Comparison of ENCODE assay signal across 2 cellular contexts in the genomic region with DNA sequence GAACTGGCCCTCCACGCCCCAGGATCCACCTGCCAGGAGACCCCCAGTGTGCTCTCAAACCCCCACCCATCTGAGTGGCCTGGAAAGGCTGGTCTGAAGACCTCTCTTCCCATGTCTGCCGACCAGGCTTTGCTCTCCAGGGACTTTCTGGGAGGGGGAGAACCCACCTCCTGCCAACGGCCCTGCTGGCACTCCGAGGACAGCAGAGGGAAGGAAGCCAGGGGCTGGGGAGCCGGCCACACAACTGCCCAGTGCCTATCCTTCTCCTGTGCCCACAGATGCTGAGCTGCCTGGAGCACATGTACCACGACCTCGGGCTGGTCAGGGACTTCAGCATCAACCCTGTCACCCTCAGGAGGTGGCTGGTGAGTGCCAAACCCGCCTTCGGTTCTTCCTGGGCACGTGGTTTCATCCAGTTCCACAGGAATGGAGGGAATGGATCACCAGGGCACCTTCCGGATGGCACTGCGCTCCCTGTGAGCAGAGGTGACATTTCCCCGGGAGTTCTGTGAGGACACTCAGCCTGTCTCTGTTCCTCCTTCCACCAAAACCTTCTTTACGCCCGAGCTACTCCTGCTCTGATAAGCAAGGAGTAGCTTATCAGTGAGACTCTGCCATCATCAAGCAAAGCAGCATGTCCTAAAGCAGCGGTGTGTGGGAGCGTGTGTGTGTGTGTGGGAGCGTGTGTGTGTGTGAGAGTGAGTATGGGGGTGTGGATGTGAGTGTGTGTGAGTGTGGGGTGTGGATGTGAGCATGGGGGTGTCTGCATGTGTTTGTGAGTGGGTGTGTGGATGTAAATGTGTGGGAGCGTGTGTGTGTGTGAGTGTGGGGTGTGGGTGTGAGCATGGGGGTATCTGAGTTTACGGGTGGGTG.
TF ChIP-seq lines count a peak whose summit lies in the region.

No MANE protein-coding gene starts in this region.

TF ChIP-seq in HEK293, 187 proteins besides CTCF, POLR2A, EP300 and RAD21:
- TF ChIP-seq ZBTB20 (tag by site-specific recombination; IDR thresholded peaks at IDR 0.05) = no peak
- TF ChIP-seq KLF1 (tag by site-specific recombination; IDR thresholded peaks at IDR 0.05) = peak; percentile 41; the same call in 1 of the 2 replicates
- TF ChIP-seq ZFHX2 (tag by site-specific recombination; conservative IDR thresholded peaks at IDR 0.05) = peak; percentile 100; the same call in 1 of the 2 replicates
- 0 out of 2 replicates have a peak, but pooled peaks have one; percentile 39 for TF ChIP-seq ZNF544 (tag by site-specific recombination; IDR thresholded peaks at IDR 0.05)
- peak; percentile 77; the same call in 1 of the 2 replicates for TF ChIP-seq ZNF394 (tag by site-specific recombination; IDR thresholded peaks at IDR 0.05; ENCODE audit: borderline replicate concordance)
- no peak for TF ChIP-seq ZNF423 (tag by site-specific recombination; IDR thresholded peaks at IDR 0.05)
- TF ChIP-seq ZNF621 (tag by site-specific recombination; IDR thresholded peaks at IDR 0.05) = peak; percentile 66; the same call in 1 of the 2 replicates
- TF ChIP-seq, protein P1, sequence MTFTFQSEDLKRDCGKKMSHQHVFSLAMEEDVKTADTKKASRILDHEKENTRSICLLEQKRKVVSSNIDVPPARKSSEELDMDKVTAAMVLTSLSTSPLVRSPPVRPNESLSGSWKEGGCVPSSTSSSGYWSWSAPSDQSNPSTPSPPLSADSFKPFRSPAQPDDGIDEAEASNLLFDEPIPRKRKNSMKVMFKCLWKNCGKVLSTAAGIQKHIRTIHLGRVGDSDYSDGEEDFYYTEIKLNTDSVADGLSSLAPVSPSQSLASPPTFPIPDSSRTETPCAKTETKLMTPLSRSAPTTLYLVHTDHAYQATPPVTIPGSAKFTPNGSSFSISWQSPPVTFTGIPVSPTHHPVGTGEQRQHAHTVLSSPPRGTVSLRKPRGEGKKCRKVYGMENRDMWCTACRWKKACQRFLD (tag by site-specific recombination; IDR thresholded peaks at IDR 0.05) = 0 out of 2 replicates have a peak, but pooled peaks have one; percentile 7

TF ChIP-seq in K562, 482 proteins besides CTCF, POLR2A, EP300 and RAD21:
- TF ChIP-seq, protein P2, sequence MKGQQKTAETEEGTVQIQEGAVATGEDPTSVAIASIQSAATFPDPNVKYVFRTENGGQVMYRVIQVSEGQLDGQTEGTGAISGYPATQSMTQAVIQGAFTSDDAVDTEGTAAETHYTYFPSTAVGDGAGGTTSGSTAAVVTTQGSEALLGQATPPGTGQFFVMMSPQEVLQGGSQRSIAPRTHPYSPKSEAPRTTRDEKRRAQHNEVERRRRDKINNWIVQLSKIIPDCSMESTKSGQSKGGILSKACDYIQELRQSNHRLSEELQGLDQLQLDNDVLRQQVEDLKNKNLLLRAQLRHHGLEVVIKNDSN (CRISPR knock-in tag; IDR thresholded peaks at IDR 0.05) = peak; percentile 21; the same call in 1 of the 2 replicates
- peak; percentile 57; the same call in 1 of the 2 replicates for TF ChIP-seq ELF4 (CRISPR knock-in tag; IDR thresholded peaks at IDR 0.05)
- TF ChIP-seq, protein P3, sequence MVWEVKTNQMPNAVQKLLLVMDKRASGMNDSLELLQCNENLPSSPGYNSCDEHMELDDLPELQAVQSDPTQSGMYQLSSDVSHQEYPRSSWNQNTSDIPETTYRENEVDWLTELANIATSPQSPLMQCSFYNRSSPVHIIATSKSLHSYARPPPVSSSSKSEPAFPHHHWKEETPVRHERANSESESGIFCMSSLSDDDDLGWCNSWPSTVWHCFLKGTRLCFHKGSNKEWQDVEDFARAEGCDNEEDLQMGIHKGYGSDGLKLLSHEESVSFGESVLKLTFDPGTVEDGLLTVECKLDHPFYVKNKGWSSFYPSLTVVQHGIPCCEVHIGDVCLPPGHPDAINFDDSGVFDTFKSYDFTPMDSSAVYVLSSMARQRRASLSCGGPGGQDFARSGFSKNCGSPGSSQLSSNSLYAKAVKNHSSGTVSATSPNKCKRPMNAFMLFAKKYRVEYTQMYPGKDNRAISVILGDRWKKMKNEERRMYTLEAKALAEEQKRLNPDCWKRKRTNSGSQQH (CRISPR knock-in tag; IDR thresholded peaks at IDR 0.05) = peak; percentile 50; the same call in 1 of the 2 replicates
- TF ChIP-seq CBFA2T3 (IDR thresholded peaks at IDR 0.05) = peak; percentile 56
- TF ChIP-seq CREBBP (IDR thresholded peaks at IDR 0.05; ENCODE audit: low read depth, low read length) = no peak
- TF ChIP-seq CBFA2T2 (conservative IDR thresholded peaks at IDR 0.05) = 0 out of 2 replicates have a peak, but pooled peaks have one; percentile 15
- 0 out of 2 replicates have a peak, but pooled peaks have one; percentile 17 for TF ChIP-seq MYNN (IDR thresholded peaks at IDR 0.05)
- TF ChIP-seq MYNN (CRISPR knock-in tag; IDR thresholded peaks at IDR 0.05) = no peak
- peak in 1 of 2 experiments; percentile 53; a peak in 1 of 4 replicates for TF ChIP-seq HDAC1 (IDR thresholded peaks at IDR 0.05)
- 0 out of 2 replicates have a peak, but pooled peaks have one; percentile 15 for TF ChIP-seq EHMT2 (IDR thresholded peaks at IDR 0.05)
- TF ChIP-seq NFE2 (IDR thresholded peaks at IDR 0.05; ENCODE audit: low read depth) = no peak
- peak; percentile 82 for TF ChIP-seq EGR1 (conservative IDR thresholded peaks at IDR 0.05)
- TF ChIP-seq, protein P4, sequence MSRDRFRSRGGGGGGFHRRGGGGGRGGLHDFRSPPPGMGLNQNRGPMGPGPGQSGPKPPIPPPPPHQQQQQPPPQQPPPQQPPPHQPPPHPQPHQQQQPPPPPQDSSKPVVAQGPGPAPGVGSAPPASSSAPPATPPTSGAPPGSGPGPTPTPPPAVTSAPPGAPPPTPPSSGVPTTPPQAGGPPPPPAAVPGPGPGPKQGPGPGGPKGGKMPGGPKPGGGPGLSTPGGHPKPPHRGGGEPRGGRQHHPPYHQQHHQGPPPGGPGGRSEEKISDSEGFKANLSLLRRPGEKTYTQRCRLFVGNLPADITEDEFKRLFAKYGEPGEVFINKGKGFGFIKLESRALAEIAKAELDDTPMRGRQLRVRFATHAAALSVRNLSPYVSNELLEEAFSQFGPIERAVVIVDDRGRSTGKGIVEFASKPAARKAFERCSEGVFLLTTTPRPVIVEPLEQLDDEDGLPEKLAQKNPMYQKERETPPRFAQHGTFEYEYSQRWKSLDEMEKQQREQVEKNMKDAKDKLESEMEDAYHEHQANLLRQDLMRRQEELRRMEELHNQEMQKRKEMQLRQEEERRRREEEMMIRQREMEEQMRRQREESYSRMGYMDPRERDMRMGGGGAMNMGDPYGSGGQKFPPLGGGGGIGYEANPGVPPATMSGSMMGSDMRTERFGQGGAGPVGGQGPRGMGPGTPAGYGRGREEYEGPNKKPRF (IDR thresholded peaks at IDR 0.05; ENCODE audit: low read depth, low read length) = no peak
- TF ChIP-seq OTX1 (CRISPR knock-in tag; IDR thresholded peaks at IDR 0.05) = peak; percentile 66; the same call in 1 of the 2 replicates
- no peak for TF ChIP-seq ZNF507 (tag; conservative IDR thresholded peaks at IDR 0.05)
